8 cellular contexts compared by ENCODE assay signal in genomic region chr22:36387664-36387913, GRCh38. TPM values are rescaled to one million over a fixed set of nuclear protein-coding genes. Genes with fewer than 3 reads are reported as not detected.
DNase-seq lines count a peak whose midpoint lies in the region; ATAC-seq, FAIRE-seq and TF ChIP-seq lines count a peak whose summit lies in the region.

No MANE protein-coding gene starts in this region.

- H3K36me3 ChIP-seq in HEK293 (ENCODE audit: control insufficient read depth in 2 of 2, insufficient read depth in 1 of 2, low read length in 2 of 2) (peaks cover 5 to 10% of the 10 kb centered on the region in 2 experiments; a peak in 2 of 3 replicates), kidney (ENCODE audit: control insufficient read depth in 1 of 2, insufficient read depth in 2 of 2, low read length in 2 of 2) (peaks cover 0 to 3% of the 10 kb centered on the region in 2 donors), thymus (ENCODE audit: control insufficient read depth, insufficient read depth) (peaks cover 8% of the 10 kb centered on the region)

- peak overlapping the region; percentile 6 to 99 for H3K9ac ChIP-seq in kidney (ENCODE audit: low read length in 2 of 2)

- no peak for TF ChIP-seq CTCF in A549 (IDR thresholded peaks at IDR 0.05)
- no peak for TF ChIP-seq CTCF in HEK293 (tag by site-specific recombination; IDR thresholded peaks at IDR 0.05)
- no peak for TF ChIP-seq CTCF in kidney (IDR thresholded peaks at IDR 0.05; ENCODE audit: borderline replicate concordance, extremely low read depth, insufficient read depth)

- POLR2A ChIA-PET in A549 (lab: Yijun Ruan, JAX): interaction anchor here (0.6 to 1.4 kb wide), 17 partner anchors 9 to 82 kb away, joined by 3 to 13 read pairs (median 5); no protein-coding TSS in a partner anchor
- POLR2A ChIA-PET in HEK293 (lab: Yijun Ruan, JAX): interaction anchor here (0.5 to 3.3 kb wide), 49 partner anchors 10 to 148 kb away, joined by 3 to 45 read pairs (median 6); partner anchors contain the start of genes APOL2, EIF3D and TXN2

- no peak for TF ChIP-seq POLR2A in A549 (IDR thresholded peaks at IDR 0.05; ENCODE audit: low read length)

- H3K4me2 ChIP-seq in A549: peak overlapping the region; percentile 95

- no peak for TF ChIP-seq RAD21 in A549 (conservative IDR thresholded peaks at IDR 0.05 in 1 of 2, IDR thresholded peaks at IDR 0.05 in 1 of 2)

- no peaks in the 10 kb centered on the region for H3K27me3 ChIP-seq in thymus (ENCODE audit: control insufficient read depth, insufficient read depth)

- CTCF ChIA-PET in A549 (lab: Yijun Ruan, JAX): interaction anchor here (0.6 to 1.2 kb wide), 4 partner anchors 10 to 87 kb away, joined by 3 to 7 read pairs (median 3); no protein-coding TSS in a partner anchor
- CTCF ChIA-PET in HEK293 (lab: Yijun Ruan, JAX): interaction anchor here (1.8 kb wide), 2 partner anchors 83 to 87 kb away, joined by 7 to 11 read pairs; no protein-coding TSS in a partner anchor

- FAIRE-seq in A549 (lab: Jason Lieb, UNC) (no peak), kidney (lab: Jason Lieb, UNC) (no peak)

- intact Hi-C loops in kidney (cut with DNase I): no loop called here

- no peaks in the 10 kb centered on the region for H3K9me3 Mint-ChIP-seq in activated naive CD4-positive, alpha-beta T cell treated with anti-CD3 and anti-CD28 coated beads, Interleukin-2, amount 50 U/mL, for 24 hours

- no CpG with 5 or more reads among the region's 38 CpGs for WGBS in A549 (ENCODE audit: missing lambda C conversion rate)
- WGBS in thymus: under 1% methylated on average over 38 of the region's 38 CpGs

- H3K9me3 ChIP-seq in A549 (no peaks in the 10 kb centered on the region), HEK293 (ENCODE audit: control insufficient read depth, insufficient read depth, low read depth, low read length) (no peaks in the 10 kb centered on the region), kidney (ENCODE audit: control insufficient read depth in 1 of 2, low read length in 2 of 2) (no peaks in the 10 kb centered on the region), thymus (ENCODE audit: control insufficient read depth) (no peaks in the 10 kb centered on the region)

- peak overlapping the region; percentile 89 for H3K4me3 Mint-ChIP-seq in activated naive CD4-positive, alpha-beta T cell treated with anti-CD3 and anti-CD28 coated beads, Interleukin-2, amount 50 U/mL, for 24 hours

- TF ChIP-seq EP300 in A549 (IDR thresholded peaks at IDR 0.05): no peak

- ATAC-seq in A549: peak; percentile 5 to 16; a peak in 4 of 6 replicates
- ATAC-seq in GM21737 (IDR thresholded peaks at IDR 0.05; ENCODE audit: unreplicated experiment): no peak

- H3K27ac Mint-ChIP-seq in activated naive CD4-positive, alpha-beta T cell treated with anti-CD3 and anti-CD28 coated beads, Interleukin-2, amount 50 U/mL, for 24 hours: no peak overlapping the region

- peaks cover 38% of the 10 kb centered on the region for H3K4me1 ChIP-seq in A549
- H3K4me1 ChIP-seq in HEK293 (ENCODE audit: control insufficient read depth, insufficient read depth, low read length): peaks cover 12% of the 10 kb centered on the region; the same call in 1 of the 2 replicates
- peaks cover 20 to 21% of the 10 kb centered on the region in 2 donors for H3K4me1 ChIP-seq in kidney (ENCODE audit: control insufficient read depth in 1 of 2, insufficient read depth in 1 of 2, low read depth in 1 of 2, low read length in 2 of 2)
- peaks cover 13% of the 10 kb centered on the region for H3K4me1 ChIP-seq in thymus (ENCODE audit: control insufficient read depth, insufficient read depth, low read length)

- H3K36me3 Mint-ChIP-seq in activated naive CD4-positive, alpha-beta T cell treated with anti-CD3 and anti-CD28 coated beads, Interleukin-2, amount 50 U/mL, for 24 hours: peaks cover 21% of the 10 kb centered on the region

- no peak for DNase-seq in A549 (ENCODE audit: low read depth in 1 of 2, low spot score in 1 of 2)
- DNase-seq in kidney: no peak
- DNase-seq in HT-29 (ENCODE audit: low spot score): no peak
- DNase-seq in EL: no peak

- peak overlapping the region; percentile 100 for H3K27ac ChIP-seq in A549
- peak overlapping the region; percentile 95 for H3K27ac ChIP-seq in HEK293 (ENCODE audit: extremely low read depth, low read depth, low read length)
- H3K27ac ChIP-seq in kidney (ENCODE audit: low read depth in 2 of 2, low read length in 2 of 2): peak overlapping the region; percentile 98 to 99
- H3K27ac ChIP-seq in thymus (ENCODE audit: low read depth): peak overlapping the region; percentile 96

- H3K27me3 Mint-ChIP-seq in activated naive CD4-positive, alpha-beta T cell treated with anti-CD3 and anti-CD28 coated beads, Interleukin-2, amount 50 U/mL, for 24 hours: no peaks in the 10 kb centered on the region

- H3K4me3 ChIP-seq in A549 (peak overlapping the region; percentile 100), HEK293 (ENCODE audit: low read depth, low read length) (peak overlapping the region; percentile 94), kidney (ENCODE audit: low read length in 2 of 2) (peak overlapping the region; percentile 75 to 96), thymus (ENCODE audit: low read length) (peak overlapping the region; percentile 79)

- peaks cover 37% of the 10 kb centered on the region for H3K4me1 Mint-ChIP-seq in activated naive CD4-positive, alpha-beta T cell treated with anti-CD3 and anti-CD28 coated beads, Interleukin-2, amount 50 U/mL, for 24 hours

TF ChIP-seq in A549, 52 proteins besides CTCF, POLR2A, EP300 and RAD21:
- TF ChIP-seq JUN (IDR thresholded peaks at IDR 0.05): peak in 1 of 2 experiments; percentile 82; a peak in 1 of 5 replicates
- no peak for TF ChIP-seq HEYL (CRISPR knock-in tag; IDR thresholded peaks at IDR 0.05)
- TF ChIP-seq EHF (CRISPR knock-in tag; IDR thresholded peaks at IDR 0.05): no peak
- TF ChIP-seq PBX3 (IDR thresholded peaks at IDR 0.05): no peak

TF ChIP-seq in HEK293, 187 proteins besides CTCF, POLR2A, EP300 and RAD21:
- TF ChIP-seq KLF7 (tag by site-specific recombination; IDR thresholded peaks at IDR 0.05; ENCODE audit: borderline replicate concordance): 0 out of 2 replicates have a peak, but pooled peaks have one; percentile 24
- TF ChIP-seq ZNF391 (tag by site-specific recombination; IDR thresholded peaks at IDR 0.05; ENCODE audit: borderline replicate concordance, low read depth): 0 out of 2 replicates have a peak, but pooled peaks have one; percentile 50
- 0 out of 2 replicates have a peak, but pooled peaks have one; percentile 24 for TF ChIP-seq ZNF600 (tag by site-specific recombination; IDR thresholded peaks at IDR 0.05)
- no peak for TF ChIP-seq ZNF558 (tag by site-specific recombination; IDR thresholded peaks at IDR 0.05)
- 0 out of 2 replicates have a peak, but pooled peaks have one; percentile 17 for TF ChIP-seq HOXC10 (CRISPR knock-in tag; IDR thresholded peaks at IDR 0.05)
- TF ChIP-seq OSR2 (tag by site-specific recombination; IDR thresholded peaks at IDR 0.05): no peak
- 0 out of 2 replicates have a peak, but pooled peaks have one; percentile 65 for TF ChIP-seq ZNF660 (tag by site-specific recombination; IDR thresholded peaks at IDR 0.05)
- peak; percentile 65; the same call in 1 of the 2 replicates for TF ChIP-seq ZBTB7A (tag by site-specific recombination; IDR thresholded peaks at IDR 0.05; ENCODE audit: low read depth)
- TF ChIP-seq INSM2 (tag by site-specific recombination; IDR thresholded peaks at IDR 0.05): 0 out of 2 replicates have a peak, but pooled peaks have one; percentile 16
- peak; percentile 36; the same call in 1 of the 2 replicates for TF ChIP-seq ZSCAN5A (tag by site-specific recombination; IDR thresholded peaks at IDR 0.05)
- no peak for TF ChIP-seq ZBTB21 (tag by site-specific recombination; IDR thresholded peaks at IDR 0.05)
- TF ChIP-seq ZNF184 (tag by site-specific recombination; IDR thresholded peaks at IDR 0.05): no peak

RNA-seq across cellular contexts. Expression of gene MYH9, which starts 0.2 kb away (rescaled TPM):
- polyA plus RNA-seq in A549 (2011; rRNA removed) (92.1 and 162 TPM in 2 replicates), A549 (2017; fragmentation: RNase III; extraction: RNeasy Plus Mini Kit Qiagen cat#74134 plus additional on column Dnase treatment) (158 to 215 TPM (median 167 TPM) in 3 replicates), kidney (ENCODE audit: insufficient read depth, low read depth, low replicate concordance) (85.2 TPM), thymus (155 TPM)
- 112 and 118 TPM in 2 replicates for polyA plus RNA-seq in A549 (2012; cell fraction: cytosol; rRNA removed)
- polyA plus RNA-seq in A549 (2012; cell fraction: nucleus; rRNA removed): 202 and 239 TPM in 2 replicates
- polyA minus RNA-seq in A549 (2011; rRNA and poly(A)+ RNA removed): 460 and 534 TPM in 2 replicates
- total RNA-seq in kidney: 655 TPM
- total RNA-seq in HT-29 (2014; rRNA removed; shearing (Covaris generic)): 258 and 259 TPM in 2 replicates
